1 cellular context compared by ENCODE assay signal in the genomic region with DNA sequence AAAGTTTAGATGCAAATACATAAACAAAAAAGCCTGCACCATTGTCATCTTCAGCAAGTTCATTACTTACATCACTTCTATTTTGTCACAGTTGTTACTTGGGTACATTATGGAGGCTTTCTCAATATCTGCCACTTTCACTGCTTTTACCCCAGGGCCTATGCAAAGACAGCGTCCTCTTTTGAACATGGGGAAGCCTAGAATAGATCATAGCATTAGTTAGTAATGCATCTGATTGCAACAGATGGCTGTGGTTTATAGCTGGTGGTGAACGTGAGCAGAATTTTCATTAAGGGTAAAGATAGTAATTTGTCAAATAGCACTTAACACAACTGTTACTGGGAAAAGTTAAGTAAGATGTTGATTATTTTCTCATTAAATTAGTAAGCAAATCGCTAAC.
TF ChIP-seq lines count a peak whose summit lies in the region.

No MANE protein-coding gene starts in this region.

TF ChIP-seq in WTC11, 78 proteins besides CTCF, POLR2A, EP300 and RAD21 (continued from another document):
- TF ChIP-seq, protein P1, sequence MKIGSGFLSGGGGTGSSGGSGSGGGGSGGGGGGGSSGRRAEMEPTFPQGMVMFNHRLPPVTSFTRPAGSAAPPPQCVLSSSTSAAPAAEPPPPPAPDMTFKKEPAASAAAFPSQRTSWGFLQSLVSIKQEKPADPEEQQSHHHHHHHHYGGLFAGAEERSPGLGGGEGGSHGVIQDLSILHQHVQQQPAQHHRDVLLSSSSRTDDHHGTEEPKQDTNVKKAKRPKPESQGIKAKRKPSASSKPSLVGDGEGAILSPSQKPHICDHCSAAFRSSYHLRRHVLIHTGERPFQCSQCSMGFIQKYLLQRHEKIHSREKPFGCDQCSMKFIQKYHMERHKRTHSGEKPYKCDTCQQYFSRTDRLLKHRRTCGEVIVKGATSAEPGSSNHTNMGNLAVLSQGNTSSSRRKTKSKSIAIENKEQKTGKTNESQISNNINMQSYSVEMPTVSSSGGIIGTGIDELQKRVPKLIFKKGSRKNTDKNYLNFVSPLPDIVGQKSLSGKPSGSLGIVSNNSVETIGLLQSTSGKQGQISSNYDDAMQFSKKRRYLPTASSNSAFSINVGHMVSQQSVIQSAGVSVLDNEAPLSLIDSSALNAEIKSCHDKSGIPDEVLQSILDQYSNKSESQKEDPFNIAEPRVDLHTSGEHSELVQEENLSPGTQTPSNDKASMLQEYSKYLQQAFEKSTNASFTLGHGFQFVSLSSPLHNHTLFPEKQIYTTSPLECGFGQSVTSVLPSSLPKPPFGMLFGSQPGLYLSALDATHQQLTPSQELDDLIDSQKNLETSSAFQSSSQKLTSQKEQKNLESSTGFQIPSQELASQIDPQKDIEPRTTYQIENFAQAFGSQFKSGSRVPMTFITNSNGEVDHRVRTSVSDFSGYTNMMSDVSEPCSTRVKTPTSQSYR (CRISPR knock-in tag; IDR thresholded peaks at IDR 0.05), result no peak
- TF ChIP-seq, protein P2, sequence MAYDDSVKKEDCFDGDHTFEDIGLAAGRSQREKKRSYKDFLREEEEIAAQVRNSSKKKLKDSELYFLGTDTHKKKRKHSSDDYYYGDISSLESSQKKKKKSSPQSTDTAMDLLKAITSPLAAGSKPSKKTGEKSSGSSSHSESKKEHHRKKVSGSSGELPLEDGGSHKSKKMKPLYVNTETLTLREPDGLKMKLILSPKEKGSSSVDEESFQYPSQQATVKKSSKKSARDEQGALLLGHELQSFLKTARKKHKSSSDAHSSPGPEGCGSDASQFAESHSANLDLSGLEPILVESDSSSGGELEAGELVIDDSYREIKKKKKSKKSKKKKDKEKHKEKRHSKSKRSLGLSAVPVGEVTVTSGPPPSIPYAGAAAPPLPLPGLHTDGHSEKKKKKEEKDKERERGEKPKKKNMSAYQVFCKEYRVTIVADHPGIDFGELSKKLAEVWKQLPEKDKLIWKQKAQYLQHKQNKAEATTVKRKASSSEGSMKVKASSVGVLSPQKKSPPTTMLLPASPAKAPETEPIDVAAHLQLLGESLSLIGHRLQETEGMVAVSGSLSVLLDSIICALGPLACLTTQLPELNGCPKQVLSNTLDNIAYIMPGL (CRISPR knock-in tag; IDR thresholded peaks at IDR 0.05), result no peak
- TF ChIP-seq, protein P3, sequence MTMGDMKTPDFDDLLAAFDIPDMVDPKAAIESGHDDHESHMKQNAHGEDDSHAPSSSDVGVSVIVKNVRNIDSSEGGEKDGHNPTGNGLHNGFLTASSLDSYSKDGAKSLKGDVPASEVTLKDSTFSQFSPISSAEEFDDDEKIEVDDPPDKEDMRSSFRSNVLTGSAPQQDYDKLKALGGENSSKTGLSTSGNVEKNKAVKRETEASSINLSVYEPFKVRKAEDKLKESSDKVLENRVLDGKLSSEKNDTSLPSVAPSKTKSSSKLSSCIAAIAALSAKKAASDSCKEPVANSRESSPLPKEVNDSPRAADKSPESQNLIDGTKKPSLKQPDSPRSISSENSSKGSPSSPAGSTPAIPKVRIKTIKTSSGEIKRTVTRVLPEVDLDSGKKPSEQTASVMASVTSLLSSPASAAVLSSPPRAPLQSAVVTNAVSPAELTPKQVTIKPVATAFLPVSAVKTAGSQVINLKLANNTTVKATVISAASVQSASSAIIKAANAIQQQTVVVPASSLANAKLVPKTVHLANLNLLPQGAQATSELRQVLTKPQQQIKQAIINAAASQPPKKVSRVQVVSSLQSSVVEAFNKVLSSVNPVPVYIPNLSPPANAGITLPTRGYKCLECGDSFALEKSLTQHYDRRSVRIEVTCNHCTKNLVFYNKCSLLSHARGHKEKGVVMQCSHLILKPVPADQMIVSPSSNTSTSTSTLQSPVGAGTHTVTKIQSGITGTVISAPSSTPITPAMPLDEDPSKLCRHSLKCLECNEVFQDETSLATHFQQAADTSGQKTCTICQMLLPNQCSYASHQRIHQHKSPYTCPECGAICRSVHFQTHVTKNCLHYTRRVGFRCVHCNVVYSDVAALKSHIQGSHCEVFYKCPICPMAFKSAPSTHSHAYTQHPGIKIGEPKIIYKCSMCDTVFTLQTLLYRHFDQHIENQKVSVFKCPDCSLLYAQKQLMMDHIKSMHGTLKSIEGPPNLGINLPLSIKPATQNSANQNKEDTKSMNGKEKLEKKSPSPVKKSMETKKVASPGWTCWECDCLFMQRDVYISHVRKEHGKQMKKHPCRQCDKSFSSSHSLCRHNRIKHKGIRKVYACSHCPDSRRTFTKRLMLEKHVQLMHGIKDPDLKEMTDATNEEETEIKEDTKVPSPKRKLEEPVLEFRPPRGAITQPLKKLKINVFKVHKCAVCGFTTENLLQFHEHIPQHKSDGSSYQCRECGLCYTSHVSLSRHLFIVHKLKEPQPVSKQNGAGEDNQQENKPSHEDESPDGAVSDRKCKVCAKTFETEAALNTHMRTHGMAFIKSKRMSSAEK (CRISPR knock-in tag; IDR thresholded peaks at IDR 0.05; ENCODE audit: borderline replicate concordance), result no peak
- TF ChIP-seq, protein P4, sequence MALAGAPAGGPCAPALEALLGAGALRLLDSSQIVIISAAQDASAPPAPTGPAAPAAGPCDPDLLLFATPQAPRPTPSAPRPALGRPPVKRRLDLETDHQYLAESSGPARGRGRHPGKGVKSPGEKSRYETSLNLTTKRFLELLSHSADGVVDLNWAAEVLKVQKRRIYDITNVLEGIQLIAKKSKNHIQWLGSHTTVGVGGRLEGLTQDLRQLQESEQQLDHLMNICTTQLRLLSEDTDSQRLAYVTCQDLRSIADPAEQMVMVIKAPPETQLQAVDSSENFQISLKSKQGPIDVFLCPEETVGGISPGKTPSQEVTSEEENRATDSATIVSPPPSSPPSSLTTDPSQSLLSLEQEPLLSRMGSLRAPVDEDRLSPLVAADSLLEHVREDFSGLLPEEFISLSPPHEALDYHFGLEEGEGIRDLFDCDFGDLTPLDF (CRISPR knock-in tag; IDR thresholded peaks at IDR 0.05), result no peak
- TF ChIP-seq, protein P5, sequence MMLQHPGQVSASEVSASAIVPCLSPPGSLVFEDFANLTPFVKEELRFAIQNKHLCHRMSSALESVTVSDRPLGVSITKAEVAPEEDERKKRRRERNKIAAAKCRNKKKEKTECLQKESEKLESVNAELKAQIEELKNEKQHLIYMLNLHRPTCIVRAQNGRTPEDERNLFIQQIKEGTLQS (CRISPR knock-in tag; conservative IDR thresholded peaks at IDR 0.05), result no peak
- TF ChIP-seq FOXP1 (CRISPR knock-in tag; IDR thresholded peaks at IDR 0.05; ENCODE audit: borderline replicate concordance), result no peak
- no peak for TF ChIP-seq TEAD4 (CRISPR knock-in tag; IDR thresholded peaks at IDR 0.05)
- TF ChIP-seq, protein P6, sequence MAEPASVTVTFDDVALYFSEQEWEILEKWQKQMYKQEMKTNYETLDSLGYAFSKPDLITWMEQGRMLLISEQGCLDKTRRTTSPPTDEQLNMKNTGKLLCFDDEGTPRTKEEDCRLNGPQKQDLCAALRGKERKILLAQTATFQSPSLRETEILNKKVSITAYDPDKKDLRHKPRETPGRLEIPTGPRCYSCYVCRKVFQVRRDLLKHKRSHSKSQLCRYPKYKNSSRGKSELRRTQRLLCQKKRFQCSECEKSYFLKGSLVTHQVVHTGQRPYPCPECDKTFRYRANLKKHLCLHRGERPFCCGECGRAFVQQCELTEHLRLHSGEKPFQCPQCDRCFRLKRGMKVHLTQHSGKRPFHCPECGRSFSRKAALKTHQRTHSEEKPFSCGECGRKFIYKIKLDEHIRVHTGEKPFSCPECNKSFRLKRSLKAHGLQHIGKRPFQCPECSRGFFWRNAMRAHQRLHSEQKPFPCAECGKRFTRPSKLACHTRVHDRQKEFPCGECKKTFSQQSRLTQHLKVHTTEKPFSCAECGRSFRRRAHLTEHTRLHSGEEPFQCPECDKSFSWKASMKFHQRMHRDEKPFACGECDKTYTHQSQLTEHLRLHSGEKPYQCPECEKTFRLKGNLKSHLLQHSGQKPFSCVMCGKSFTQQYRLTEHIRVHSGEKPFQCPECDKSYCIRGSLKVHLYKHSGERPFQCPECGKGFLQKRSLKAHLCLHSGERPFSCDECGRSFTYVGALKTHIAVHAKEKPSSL (CRISPR knock-in tag; conservative IDR thresholded peaks at IDR 0.05), result no peak
- no peak for TF ChIP-seq ATF1 (CRISPR knock-in tag; IDR thresholded peaks at IDR 0.05)
- TF ChIP-seq ZNF671 (CRISPR knock-in tag; IDR thresholded peaks at IDR 0.05), result no peak
- no peak for TF ChIP-seq TP53 (CRISPR knock-in tag; IDR thresholded peaks at IDR 0.05)
